21 cellular contexts compared by ENCODE assay signal in genomic region chr1:150931773-150932172, GRCh38. TPM values are rescaled to one million over a fixed set of nuclear protein-coding genes. Genes with fewer than 3 reads are reported as not detected.
A peak's percentile ranks its signal among the peaks of the same experiment; 100 is the strongest.
DNase-seq lines count a peak whose midpoint lies in the region; ATAC-seq, FAIRE-seq and TF ChIP-seq lines count a peak whose summit lies in the region.
"Had no signal": no experiment of that assay in that cellular context is flagged by ENCODE, and none has a peak within 500 bp of the region (broad histone marks: within the 10 kb centered on the region; RNA-seq: fewer than 3 reads in every experiment).

No MANE protein-coding gene starts in this region.

- ATAC-seq in heart right ventricle: no peak
- ATAC-seq in activated CD8-positive, alpha-beta T cell treated with anti-CD3 and anti-CD28 coated beads for 36 hours: no peak
- ATAC-seq: activated CD4-positive, alpha-beta T cell treated with anti-CD3 and anti-CD28 coated beads for 36 hours; activated naive CD8-positive, alpha-beta T cell treated with anti-CD3 and anti-CD28 coated beads, Interleukin-2, amount 50 U/mL, for 24 hours; foreskin keratinocyte; Panc1; pancreas had no signal

- peaks cover 71% of the 10 kb centered on the region for H3K36me3 Mint-ChIP-seq in activated CD8-positive, alpha-beta T cell treated with anti-CD3 and anti-CD28 coated beads for 36 hours (ENCODE audit: low read depth)

- POLR2A ChIA-PET in HEK293 (lab: Yijun Ruan, JAX): no interaction called here
- POLR2A ChIA-PET in activated CD8-positive, alpha-beta T cell treated with anti-CD3 and anti-CD28 coated beads for 36 hours (lab: Charles Lee): no interaction called here

- H3K9me3 ChIP-seq in HEK293 (ENCODE audit: control insufficient read depth, insufficient read depth, low read depth, low read length) (no peaks in the 10 kb centered on the region), heart right ventricle (peaks cover 0 to 24% (median 8%) of the 10 kb centered on the region in 11 donors)
- H3K9me3 ChIP-seq: pancreas, testis had no signal

- H3K27me3 ChIP-seq in heart right ventricle: no peaks in the 10 kb centered on the region
- H3K27me3 ChIP-seq: foreskin keratinocyte, pancreas, testis had no signal

- no peaks in the 10 kb centered on the region for H3K27me3 Mint-ChIP-seq in activated CD8-positive, alpha-beta T cell treated with anti-CD3 and anti-CD28 coated beads for 36 hours
- H3K27me3 Mint-ChIP-seq: activated CD4-positive, alpha-beta T cell treated with anti-CD3 and anti-CD28 coated beads for 36 hours; activated naive CD8-positive, alpha-beta T cell treated with anti-CD3 and anti-CD28 coated beads, Interleukin-2, amount 50 U/mL, for 24 hours had no signal

- WGBS in heart right ventricle, 2 donors: 97 to 98% methylated on average over 1 of the region's 1 CpG

- intact Hi-C loops in heart right ventricle (cut with DNase I): no loop called here
- intact Hi-C loops in activated CD8-positive, alpha-beta T cell treated with anti-CD3 and anti-CD28 coated beads for 36 hours (cut with micrococcal nuclease): no loop called here

- no peak overlapping the region for H3K4me3 Mint-ChIP-seq in activated CD8-positive, alpha-beta T cell treated with anti-CD3 and anti-CD28 coated beads for 36 hours
- H3K4me3 Mint-ChIP-seq: activated CD4-positive, alpha-beta T cell treated with anti-CD3 and anti-CD28 coated beads for 36 hours; activated naive CD8-positive, alpha-beta T cell treated with anti-CD3 and anti-CD28 coated beads, Interleukin-2, amount 50 U/mL, for 24 hours; immature natural killer cell had no signal

- DNase-seq in ACHN (peak; percentile 17), fibroblast of peridontal ligament (ENCODE audit: extremely low read depth) (peak; percentile 30), heart right ventricle (no peak), NCI-H2196 (lab: John Stamatoyannopoulos, UW; ENCODE audit: unreplicated experiment) (no peak), GM20000 (ENCODE audit: low spot score) (no peak)
- no peak for DNase-seq in activated CD8-positive, alpha-beta T cell treated with anti-CD3 and anti-CD28 coated beads for 36 hours
- DNase-seq: activated CD4-positive, alpha-beta T cell treated with anti-CD3 and anti-CD28 coated beads for 36 hours; activated naive CD8-positive, alpha-beta T cell treated with anti-CD3 and anti-CD28 coated beads, Interleukin-2, amount 50 U/mL, for 24 hours; activated T-cell treated with anti-CD3 and anti-CD28 coated beads, Interleukin-2, amount 50 U/mL, for 1 hour; cortex of kidney; DND-41; NCI-H1092; NCI-H510A treated with DMSO at 0.1 percent for 48 hours; pancreas; testis had no signal

- peaks cover 5% of the 10 kb centered on the region for H3K9me3 Mint-ChIP-seq in activated CD8-positive, alpha-beta T cell treated with anti-CD3 and anti-CD28 coated beads for 36 hours

- no peak overlapping the region for H3K4me3 ChIP-seq in HEK293 (ENCODE audit: low read depth, low read length)
- H3K4me3 ChIP-seq in heart right ventricle: no peak overlapping the region
- H3K4me3 ChIP-seq: pancreas, testis had no signal

- H3K4me1 ChIP-seq in HEK293 (ENCODE audit: control insufficient read depth, insufficient read depth, low read length): no peaks in the 10 kb centered on the region
- H3K4me1 ChIP-seq in heart right ventricle: peaks cover 0 to 17% (median 8%) of the 10 kb centered on the region in 9 donors

- CTCF ChIA-PET in HEK293 (lab: Yijun Ruan, JAX): interaction anchor here (1.0 kb wide), 2 partner anchors 9 to 64 kb away, joined by 3 to 5 read pairs; no protein-coding TSS in a partner anchor
- CTCF ChIA-PET in activated CD8-positive, alpha-beta T cell treated with anti-CD3 and anti-CD28 coated beads for 36 hours (lab: Charles Lee): interaction anchor here (0.6 to 1.1 kb wide), 2 partner anchors 9 to 69 kb away, joined by 3 read pairs; no protein-coding TSS in a partner anchor

- in situ Hi-C loops in ACHN (cut with HindIII; ENCODE audit: low pct_ligation_motif_present, low pct_unique_long_range_greater_than_20kb, low sequenced_read_pairs): no loop called here

- peaks cover 24% of the 10 kb centered on the region for H3K4me1 Mint-ChIP-seq in activated CD8-positive, alpha-beta T cell treated with anti-CD3 and anti-CD28 coated beads for 36 hours (ENCODE audit: low read depth)

- TF ChIP-seq CTCF in HEK293 (tag by site-specific recombination; IDR thresholded peaks at IDR 0.05): no peak
- no peak for TF ChIP-seq CTCF in heart right ventricle (IDR thresholded peaks at IDR 0.05)
- TF ChIP-seq CTCF in activated CD8-positive, alpha-beta T cell treated with anti-CD3 and anti-CD28 coated beads for 36 hours (IDR thresholded peaks at IDR 0.05): no peak
- TF ChIP-seq CTCF in GM20000 (IDR thresholded peaks at IDR 0.05; ENCODE audit: extremely low read depth, missing control alignments): no peak

- H3K36me3 ChIP-seq in HEK293 (ENCODE audit: control insufficient read depth in 2 of 2, insufficient read depth in 1 of 2, low read length in 2 of 2): peaks cover 53 to 81% of the 10 kb centered on the region in 2 experiments
- H3K36me3 ChIP-seq in heart right ventricle: peaks cover 0 to 97% (median 61%) of the 10 kb centered on the region in 9 donors

- peak; percentile 15 for FAIRE-seq in TTC549 (lab: Jason Lieb, UNC)
- FAIRE-seq: pancreas had no signal

- H3K27ac Mint-ChIP-seq in activated CD8-positive, alpha-beta T cell treated with anti-CD3 and anti-CD28 coated beads for 36 hours: no peak overlapping the region
- H3K27ac Mint-ChIP-seq: activated CD4-positive, alpha-beta T cell treated with anti-CD3 and anti-CD28 coated beads for 36 hours; activated naive CD8-positive, alpha-beta T cell treated with anti-CD3 and anti-CD28 coated beads, Interleukin-2, amount 50 U/mL, for 24 hours had no signal

- no peak overlapping the region for H3K27ac ChIP-seq in HEK293 (ENCODE audit: extremely low read depth, low read depth, low read length)
- no peak overlapping the region for H3K27ac ChIP-seq in heart right ventricle
- H3K27ac ChIP-seq: foreskin keratinocyte, pancreas, testis had no signal

TF ChIP-seq in HEK293, 187 proteins besides CTCF, POLR2A, EP300 and RAD21 (continues in another document):
- TF ChIP-seq ZNF621 (tag by site-specific recombination; IDR thresholded peaks at IDR 0.05) (no peak), GLIS1 (tag by site-specific recombination; IDR thresholded peaks at IDR 0.05) (no peak), ZBTB20 (tag by site-specific recombination; IDR thresholded peaks at IDR 0.05) (no peak), MZF1 (tag by site-specific recombination; IDR thresholded peaks at IDR 0.05; ENCODE audit: borderline replicate concordance) (no peak), SETDB1 (IDR thresholded peaks at IDR 0.05; ENCODE audit: insufficient read length, low read length) (peak; percentile 26), ZSCAN4 (tag by site-specific recombination; IDR thresholded peaks at IDR 0.05) (no peak), ZNF433 (tag by site-specific recombination; IDR thresholded peaks at IDR 0.05; ENCODE audit: low read depth) (no peak), ZEB2 (tag by site-specific recombination; IDR thresholded peaks at IDR 0.05) (no peak)
- TF ChIP-seq, protein P1, sequence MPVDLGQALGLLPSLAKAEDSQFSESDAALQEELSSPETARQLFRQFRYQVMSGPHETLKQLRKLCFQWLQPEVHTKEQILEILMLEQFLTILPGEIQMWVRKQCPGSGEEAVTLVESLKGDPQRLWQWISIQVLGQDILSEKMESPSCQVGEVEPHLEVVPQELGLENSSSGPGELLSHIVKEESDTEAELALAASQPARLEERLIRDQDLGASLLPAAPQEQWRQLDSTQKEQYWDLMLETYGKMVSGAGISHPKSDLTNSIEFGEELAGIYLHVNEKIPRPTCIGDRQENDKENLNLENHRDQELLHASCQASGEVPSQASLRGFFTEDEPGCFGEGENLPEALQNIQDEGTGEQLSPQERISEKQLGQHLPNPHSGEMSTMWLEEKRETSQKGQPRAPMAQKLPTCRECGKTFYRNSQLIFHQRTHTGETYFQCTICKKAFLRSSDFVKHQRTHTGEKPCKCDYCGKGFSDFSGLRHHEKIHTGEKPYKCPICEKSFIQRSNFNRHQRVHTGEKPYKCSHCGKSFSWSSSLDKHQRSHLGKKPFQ (tag by site-specific recombination; IDR thresholded peaks at IDR 0.05): no peak

RNA-seq across cellular contexts. Expression of gene SETDB1, which starts 5.6 kb away (rescaled TPM):
- 10 to 100 TPM; 14.5 to 23.8 (median 17.6) TPM for total RNA-seq in heart right ventricle
- 10 to 100 TPM in 1 of 2 donors, 1 to 10 TPM in 1; 9.1 to 20.9 TPM for polyA plus RNA-seq in heart right ventricle
- 10 to 100 TPM; 45.1 to 52.3 TPM for total RNA-seq in activated CD8-positive, alpha-beta T cell treated with anti-CD3 and anti-CD28 coated beads for 36 hours

RNA-seq across cellular contexts. Expression of gene CERS2, which starts 42.9 kb away (rescaled TPM):
- 10 to 100 TPM; 56.5 to 99.4 (median 73.5) TPM for total RNA-seq in heart right ventricle
- 100 to 1,000 TPM in 1 of 2 donors, 10 to 100 TPM in 1; 79.2 to 104 TPM for polyA plus RNA-seq in heart right ventricle
- total RNA-seq in activated CD8-positive, alpha-beta T cell treated with anti-CD3 and anti-CD28 coated beads for 36 hours: 100 to 1,000 TPM; 129 to 132 TPM

RNA-seq across cellular contexts. Expression of gene CTXND2, which starts 44.8 kb away (rescaled TPM):
- total RNA-seq in heart right ventricle: not detected
- not detected for polyA plus RNA-seq in heart right ventricle
- not detected for total RNA-seq in activated CD8-positive, alpha-beta T cell treated with anti-CD3 and anti-CD28 coated beads for 36 hours
- total RNA-seq: activated CD4-positive, alpha-beta T cell treated with anti-CD3 and anti-CD28 coated beads for 36 hours; foreskin keratinocyte; pancreas; T-helper 1 cell treated with Interleukin-12 subunit alpha and Interleukin-12 subunit beta and Interleukin-4 antibody, amounts not matched to agents 30 ng/mL and 1 ng/mL, for 36 hours had no signal
- polyA plus RNA-seq: foreskin keratinocyte, immature natural killer cell, pancreas had no signal

RNA-seq across cellular contexts. Expression of gene ANXA9, which starts 50.3 kb away (rescaled TPM):
- total RNA-seq in heart right ventricle: under 1 TPM in 4 of 10 donors, not detected in 6; 0.15 to 0.36 (median 0.20) TPM
- polyA plus RNA-seq in heart right ventricle: under 1 TPM; 0.06 to 0.15 TPM
- total RNA-seq in activated CD8-positive, alpha-beta T cell treated with anti-CD3 and anti-CD28 coated beads for 36 hours: under 1 TPM in 1 of 2 experiments, not detected in 1; 0.25 TPM
- total RNA-seq: T-helper 1 cell treated with Interleukin-12 subunit alpha and Interleukin-12 subunit beta and Interleukin-4 antibody, amounts not matched to agents 30 ng/mL and 1 ng/mL, for 36 hours had no signal
- polyA plus RNA-seq: immature natural killer cell had no signal

RNA-seq across cellular contexts. Expression of gene ARNT, which starts 55.4 kb away (rescaled TPM):
- total RNA-seq in heart right ventricle: 10 to 100 TPM; 30.4 to 38.3 (median 33.3) TPM
- 10 to 100 TPM; 10.4 to 16.3 TPM for polyA plus RNA-seq in heart right ventricle
- total RNA-seq in activated CD8-positive, alpha-beta T cell treated with anti-CD3 and anti-CD28 coated beads for 36 hours: 10 to 100 TPM; 42.3 to 43.0 TPM

Comparison
In these comparisons a context has a peak if more than half of its experiments do, and no peak if none do; other contexts are left out.
1. DNase-seq: peak in ACHN (single experiment) and fibroblast of peridontal ligament (single experiment); none in heart right ventricle (0 of 2), activated CD8-positive, alpha-beta T cell treated with anti-CD3 and anti-CD28 coated beads for 36 hours (single experiment), NCI-H2196 (single experiment) and GM20000 (single experiment).